Comparison of ENCODE assay signal across 14 cellular contexts in genomic region chr4:98433608-98434198, GRCh38.
"Had no signal": no experiment of that assay in that cellular context is flagged by ENCODE, and none has a peak within 500 bp of the region (broad histone marks: within the 10 kb centered on the region; RNA-seq: fewer than 3 reads in every experiment).

No MANE protein-coding gene starts in this region.

- H3K27ac ChIP-seq: cardiac muscle cell, right atrium auricular region, thyroid gland, WERI-Rb-1 had no signal

- H3K9me3 Mint-ChIP-seq: activated naive CD4-positive, alpha-beta T cell treated with anti-CD3 and anti-CD28 coated beads, Interleukin-2, amount 10 ng/mL, durations not matched to agents 7 days and 5 days; activated T-helper 2 cell treated with anti-CD3 and anti-CD28 coated beads, Interferon-gamma antibody, Interleukin-2, Interleukin-4, amounts not matched to agents 10 μg/mL and 5 μg/mL and 100 μg/mL, durations not matched to agents 14 hours and 24 hours and 36 hours; stimulated activated naive B cell treated with anti-CD40 and anti-IgM and Interleukin-4, amounts not matched to agents 10 μg/mL and 1 μg/mL and 100 μg/mL, for 72 hours had no signal

- H3K4me1 Mint-ChIP-seq: stimulated activated naive B cell treated with anti-CD40 and anti-IgM and Interleukin-4, amounts not matched to agents 10 μg/mL and 1 μg/mL and 100 μg/mL, for 72 hours had no signal

- H3K27ac Mint-ChIP-seq: activated naive CD4-positive, alpha-beta T cell treated with anti-CD3 and anti-CD28 coated beads, Interleukin-2, amount 10 ng/mL, durations not matched to agents 7 days and 5 days; activated T-helper 2 cell treated with anti-CD3 and anti-CD28 coated beads, Interferon-gamma antibody, Interleukin-2, Interleukin-4, amounts not matched to agents 10 μg/mL and 5 μg/mL and 100 μg/mL, durations not matched to agents 14 hours and 24 hours and 36 hours; stimulated activated naive B cell treated with anti-CD40 and anti-IgM and Interleukin-4, amounts not matched to agents 10 μg/mL and 1 μg/mL and 100 μg/mL, for 72 hours had no signal

- H3K27me3 ChIP-seq: cardiac muscle cell, right atrium auricular region, thyroid gland had no signal

- DNase-seq: activated CD4-positive, alpha-beta T cell treated with anti-CD3 and anti-CD28 coated beads, Interleukin-2, amount 50 U/mL, for 48 hours; activated naive CD4-positive, alpha-beta T cell treated with anti-CD3 and anti-CD28 coated beads, Interleukin-2, amount 10 ng/mL, durations not matched to agents 7 days and 5 days; erythroblast; hippocampal formation; mucosa of descending colon; naive thymus-derived CD4-positive, alpha-beta T cell; posterior cingulate gyrus; stimulated activated CD4-positive, alpha-beta T cell treated with anti-CD3 and anti-CD28 coated beads, Interleukin-2, amount 100 ng/mL, for 48 hours; stimulated activated naive B cell treated with anti-CD40 and anti-IgM and Interleukin-4, amounts not matched to agents 10 μg/mL and 1 μg/mL and 100 μg/mL, for 72 hours; thyroid gland; WERI-Rb-1 had no signal

- H3K9me3 ChIP-seq: mucosa of descending colon, right atrium auricular region, thyroid gland had no signal

- H3K4me3 Mint-ChIP-seq: activated naive CD4-positive, alpha-beta T cell treated with anti-CD3 and anti-CD28 coated beads, Interleukin-2, amount 10 ng/mL, durations not matched to agents 7 days and 5 days; naive thymus-derived CD4-positive, alpha-beta T cell; stimulated activated naive B cell treated with anti-CD40 and anti-IgM and Interleukin-4, amounts not matched to agents 10 μg/mL and 1 μg/mL and 100 μg/mL, for 72 hours had no signal

- H3K4me1 ChIP-seq: right atrium auricular region, thyroid gland had no signal

- H3K4me3 ChIP-seq: cardiac muscle cell, mucosa of descending colon, right atrium auricular region, thyroid gland had no signal

- H3K27me3 Mint-ChIP-seq: activated naive CD4-positive, alpha-beta T cell treated with anti-CD3 and anti-CD28 coated beads, Interleukin-2, amount 10 ng/mL, durations not matched to agents 7 days and 5 days; naive thymus-derived CD4-positive, alpha-beta T cell; stimulated activated naive B cell treated with anti-CD40 and anti-IgM and Interleukin-4, amounts not matched to agents 10 μg/mL and 1 μg/mL and 100 μg/mL, for 72 hours had no signal
